Comparison of ENCODE assay signal across 1 cellular context in genomic region chr7:148835854-148836253, GRCh38.
TF ChIP-seq lines count a peak whose summit lies in the region.

No MANE protein-coding gene starts in this region.

TF ChIP-seq in WTC11, 78 proteins besides CTCF, POLR2A, EP300 and RAD21 (continued from another document):
- TF ChIP-seq FOXP1 (CRISPR knock-in tag; IDR thresholded peaks at IDR 0.05; ENCODE audit: borderline replicate concordance) = no peak
